In genomic region chr1:202192770-202193613, GRCh38 we compare ENCODE assay signal across 8 cellular contexts. TPM values are rescaled to one million over a fixed set of nuclear protein-coding genes. Genes with fewer than 3 reads are reported as not detected.
DNase-seq lines count a peak whose midpoint lies in the region; TF ChIP-seq lines count a peak whose summit lies in the region.

No MANE protein-coding gene starts in this region.

- H3K9me3 ChIP-seq in Loucy (ENCODE audit: insufficient read depth, low read depth, low read length) (no peaks in the 10 kb centered on the region), WERI-Rb-1 (ENCODE audit: severe bottlenecking) (peaks cover 2% of the 10 kb centered on the region), mammary epithelial cell (replicated peaks; ENCODE audit: insufficient read depth, low read length) (no peaks in the 10 kb centered on the region)

- no peaks in the 10 kb centered on the region for H3K27me3 ChIP-seq in Loucy (ENCODE audit: insufficient read depth, low read length, poor library complexity, severe bottlenecking)
- no peaks in the 10 kb centered on the region for H3K27me3 ChIP-seq in WERI-Rb-1 (ENCODE audit: insufficient read depth, low read depth, severe bottlenecking)
- H3K27me3 ChIP-seq in mammary epithelial cell (ENCODE audit: insufficient read depth, low read length), result peaks cover 17% of the 10 kb centered on the region

- in situ Hi-C loops in mammary epithelial cell (cut with MboI; ENCODE audit: low sequenced_read_pairs in 2 of 2), result loop anchor here (10.0 to 25.0 kb wide), 2 partner anchors 519 to 522 kb away; partner anchors contain the start of gene SYT2 (in 2 of the 2)

- dilution Hi-C loops in mammary epithelial cell (cut with HindIII; ENCODE audit: low sequenced_read_pairs), result no loop called here

- no peaks in the 10 kb centered on the region for H3F3A ChIP-seq in Loucy (ENCODE audit: low read depth)

- H3K4me3 ChIP-seq in Loucy (ENCODE audit: low read length, poor library complexity, severe bottlenecking) (no peak overlapping the region), WERI-Rb-1 (ENCODE audit: low read depth, low read length) (no peak overlapping the region), mammary epithelial cell (replicated peaks in 1 of 3; ENCODE audit: insufficient read depth in 1 of 3, low read depth in 2 of 3, low read length in 3 of 3) (no peak overlapping the region)

- H3K4me2 ChIP-seq in Loucy (ENCODE audit: low read depth, low read length, poor library complexity, severe bottlenecking) (no peak overlapping the region), mammary epithelial cell (ENCODE audit: insufficient read depth, low read depth, low read length) (no peak overlapping the region)

- H3K9ac ChIP-seq in Loucy (ENCODE audit: low read depth, low read length, poor library complexity, severe bottlenecking) (no peak overlapping the region), mammary epithelial cell (ENCODE audit: insufficient read depth, low read length) (no peak overlapping the region)

- BruUV-seq in mammary epithelial cell (replicated peaks; lab: Mats Ljungman, UMichigan), result no TSS peak

- DNase-seq in NCI-H1694 (lab: John Stamatoyannopoulos, UW), result peak; percentile 63
- no peak for DNase-seq in NCI-H1694 treated with DMSO at 0.1 percent for 48 hours (lab: John Stamatoyannopoulos, UW)
- peak; percentile 97 for DNase-seq in WERI-Rb-1
- no peak for DNase-seq in mammary epithelial cell
- peak; percentile 57 for DNase-seq in kidney tubule cell (ENCODE audit: low spot score)
- DNase-seq in stimulated activated CD4-positive, alpha-beta T cell treated with anti-CD3 and anti-CD28 coated beads, Interleukin-4, amount 100 ng/mL, for 24 hours, result peak; percentile 51
- no peak for DNase-seq in NCI-H2029 (lab: John Stamatoyannopoulos, UW)

- no peaks in the 10 kb centered on the region for H3K79me2 ChIP-seq in Loucy (ENCODE audit: insufficient read depth, low read length)
- H3K79me2 ChIP-seq in mammary epithelial cell (ENCODE audit: insufficient read depth, low read length), result no peaks in the 10 kb centered on the region

- H3K4me1 ChIP-seq in Loucy (ENCODE audit: insufficient read depth, low read length, poor library complexity, severe bottlenecking) (no peaks in the 10 kb centered on the region), mammary epithelial cell (ENCODE audit: insufficient read depth, low read length) (no peaks in the 10 kb centered on the region)

- H3K27ac ChIP-seq in WERI-Rb-1 (peak overlapping the region; percentile 4; the same call in 1 of the 2 replicates), mammary epithelial cell (ENCODE audit: insufficient read depth, low read depth, low read length) (no peak overlapping the region)

- H3K9me2 ChIP-seq in Loucy (replicated peaks; ENCODE audit: low read depth, low read length), result no peaks in the 10 kb centered on the region

- H4K20me1 ChIP-seq in Loucy (ENCODE audit: insufficient read depth, low read length, poor library complexity, severe bottlenecking), result no peaks in the 10 kb centered on the region
- H4K20me1 ChIP-seq in mammary epithelial cell (ENCODE audit: insufficient read depth, low read length), result no peaks in the 10 kb centered on the region

- 24% methylated on average over 17 of the region's 18 CpGs for WGBS in mammary epithelial cell (ENCODE audit: low coverage, missing lambda C conversion rate)

- no peaks in the 10 kb centered on the region for H3K36me3 ChIP-seq in Loucy (ENCODE audit: insufficient read depth, low read length)
- H3K36me3 ChIP-seq in WERI-Rb-1, result no peaks in the 10 kb centered on the region
- no peaks in the 10 kb centered on the region for H3K36me3 ChIP-seq in mammary epithelial cell (ENCODE audit: insufficient read depth, low read length)

- H2AFZ ChIP-seq in Loucy (ENCODE audit: low read length) (no peak overlapping the region), mammary epithelial cell (ENCODE audit: low read depth, low read length) (no peak overlapping the region)

- peak; percentile 87 for TF ChIP-seq CTCF in Loucy (conservative IDR thresholded peaks at IDR 0.05; ENCODE audit: low read length)
- peak; percentile 100 for TF ChIP-seq CTCF in WERI-Rb-1 (IDR thresholded peaks at IDR 0.05; ENCODE audit: low read depth, low read length)
- TF ChIP-seq CTCF in mammary epithelial cell (conservative IDR thresholded peaks at IDR 0.05 in 1 of 2, IDR thresholded peaks at IDR 0.05 in 1 of 2; ENCODE audit: extremely low read depth in 1 of 2, insufficient read depth in 1 of 2, low read depth in 1 of 2, low read length in 2 of 2), result peak; percentile 73 to 89

- CTCF ChIA-PET in mammary epithelial cell (lab: Charles Lee; ENCODE audit: low non-redundant PET), result interaction anchor here (0.5 to 1.1 kb wide), 4 partner anchors 10 to 831 kb away, joined by 3 to 4 read pairs (median 3); no protein-coding TSS in a partner anchor

- intact Hi-C loops in mammary epithelial cell (cut with micrococcal nuclease), result loop anchor here (1.0 to 2.0 kb wide), 2 partner anchors 82 to 122 kb away; no protein-coding TSS in a partner anchor

RNA-seq across cellular contexts. Expression of gene LGR6, which starts 0.6 kb away (rescaled TPM):
- under 1 TPM; 0.45 to 0.50 TPM for total RNA-seq in mammary epithelial cell
- polyA plus RNA-seq in mammary epithelial cell, result 0.15 TPM
- not detected for polyA minus RNA-seq in mammary epithelial cell

RNA-seq across cellular contexts. Expression of gene PTPN7, which starts 32.6 kb away (rescaled TPM):
- not detected for total RNA-seq in mammary epithelial cell
- polyA plus RNA-seq in mammary epithelial cell, result 0.03 TPM
- not detected for polyA minus RNA-seq in mammary epithelial cell

RNA-seq across cellular contexts. Expression of gene ARL8A, which starts 48.5 kb away (rescaled TPM):
- total RNA-seq in mammary epithelial cell, result 10 to 100 TPM; 36.7 to 56.2 TPM
- 33.9 TPM for polyA plus RNA-seq in mammary epithelial cell
- 21.9 TPM for polyA minus RNA-seq in mammary epithelial cell

Comparison
In these comparisons a context has a peak if more than half of its experiments do, and no peak if none do; other contexts are left out.
1. DNase-seq: peak in NCI-H1694 (single experiment), WERI-Rb-1 (single experiment), kidney tubule cell (single experiment) and stimulated activated CD4-positive, alpha-beta T cell treated with anti-CD3 and anti-CD28 coated beads, Interleukin-4, amount 100 ng/mL, for 24 hours (single experiment); none in NCI-H1694 treated with DMSO at 0.1 percent for 48 hours (single experiment), mammary epithelial cell (single experiment) and NCI-H2029 (single experiment).
2. Peak in every context shown above with its lines, with median percentiles within 50 percentile points of each other: CTCF ChIP-seq.